ENCODE assay signal across 11 cellular contexts in genomic region chr1:202007703-202008489, GRCh38. TPM values are rescaled to one million over a fixed set of nuclear protein-coding genes. Genes with fewer than 3 reads are reported as not detected.
DNase-seq lines count a peak whose midpoint lies in the region; ATAC-seq and TF ChIP-seq lines count a peak whose summit lies in the region.
"Had no signal": no experiment of that assay in that cellular context is flagged by ENCODE, and none has a peak within 500 bp of the region (broad histone marks: within the 10 kb centered on the region; RNA-seq: fewer than 3 reads in every experiment).

No MANE protein-coding gene starts in this region.

- H3K27ac Mint-ChIP-seq in endodermal cell = peak overlapping the region; percentile 97

- H3K9ac ChIP-seq in endodermal cell (ENCODE audit: extremely low read depth, low read length, poor library complexity, severe bottlenecking) = no peak overlapping the region
- peak overlapping the region; percentile 40 for H3K9ac ChIP-seq in mucosa of stomach (ENCODE audit: low read length)

- no peak for TF ChIP-seq CTCF in endodermal cell (conservative IDR thresholded peaks at IDR 0.05)
- no peak for TF ChIP-seq CTCF in sigmoid colon (IDR thresholded peaks at IDR 0.05)

- H3K4me1 ChIP-seq in endodermal cell (ENCODE audit: control insufficient read depth, insufficient read depth, low read length) = peaks cover 17% of the 10 kb centered on the region
- peaks cover 22% of the 10 kb centered on the region for H3K4me1 ChIP-seq in mucosa of stomach (ENCODE audit: control insufficient read depth, insufficient read depth, low read length)
- peaks cover 0 to 4% (median 0%) of the 10 kb centered on the region in 4 donors for H3K4me1 ChIP-seq in sigmoid colon

- H3K4me3 ChIP-seq in endodermal cell (ENCODE audit: low read length) = peak overlapping the region; percentile 53
- H3K4me3 ChIP-seq in mucosa of stomach (ENCODE audit: low read length) = peak overlapping the region; percentile 24
- no peak overlapping the region for H3K4me3 ChIP-seq in sigmoid colon

- intact Hi-C loops in sigmoid colon (cut with DNase I) = no loop called here

- no peaks in the 10 kb centered on the region for H3K9me3 ChIP-seq in endodermal cell (ENCODE audit: control insufficient read depth, low read length)
- H3K9me3 ChIP-seq in mucosa of stomach (ENCODE audit: control insufficient read depth, low read length) = no peaks in the 10 kb centered on the region
- H3K9me3 ChIP-seq in sigmoid colon = no peaks in the 10 kb centered on the region

- peaks cover 44% of the 10 kb centered on the region for H3K4me1 Mint-ChIP-seq in endodermal cell

- no peak overlapping the region for H3K27ac ChIP-seq in endodermal cell (ENCODE audit: low read depth, low read length)
- peak overlapping the region in 1 of 4 donors; percentile 22 for H3K27ac ChIP-seq in sigmoid colon

- DNase-seq in DMS53 treated with DMSO at 0.1 percent for 48 hours (lab: John Stamatoyannopoulos, UW; ENCODE audit: unreplicated experiment) = peak; percentile 94
- peak; percentile 100 for DNase-seq in NCI-H226
- peak; percentile 93 for DNase-seq in endodermal cell
- DNase-seq in sigmoid colon = no peak
- DNase-seq in amygdala (lab: John Stamatoyannopoulos, UW) = no peak
- no peak for DNase-seq in NCI-H82 (lab: John Stamatoyannopoulos, UW)
- DNase-seq: NCI-H2081 treated with DMSO at 0.1 percent for 48 hours, nucleus accumbens had no signal

- H3K27me3 Mint-ChIP-seq in endodermal cell (ENCODE audit: insufficient read depth) = no peaks in the 10 kb centered on the region

- WGBS in endodermal cell (ENCODE audit: insufficient coverage in 1 of 2, insufficient read length in 1 of 2), 2 experiments = 55 to 85% methylated on average over 4 to 11 of the region's 12 CpGs
- WGBS in sigmoid colon, 2 donors = 14 to 65% methylated on average over 11 to 12 of the region's 12 CpGs

- no peaks in the 10 kb centered on the region for H3K9me3 Mint-ChIP-seq in endodermal cell

- TF ChIP-seq POLR2A in sigmoid colon (IDR thresholded peaks at IDR 0.05) = no peak

- peaks cover 33% of the 10 kb centered on the region for H3K36me3 Mint-ChIP-seq in endodermal cell (ENCODE audit: low read depth)

- H3K36me3 ChIP-seq in endodermal cell (ENCODE audit: control insufficient read depth, insufficient read depth, low read length) (peaks cover 32% of the 10 kb centered on the region), mucosa of stomach (ENCODE audit: control insufficient read depth, insufficient read depth, low read length) (peaks cover 38% of the 10 kb centered on the region), sigmoid colon (peaks cover 4 to 45% (median 21%) of the 10 kb centered on the region in 4 donors)

- ATAC-seq in GM19463 (IDR thresholded peaks at IDR 0.05; ENCODE audit: unreplicated experiment) = no peak
- ATAC-seq: activated CD4-positive, CD25-positive, alpha-beta regulatory T cell treated with anti-CD3 and anti-CD28 coated beads, Interleukin-2, amount 50 U/mL, for 24 hours had no signal

- H3K4me3 Mint-ChIP-seq in endodermal cell = peak overlapping the region; percentile 46

- TF ChIP-seq EP300 in sigmoid colon (IDR thresholded peaks at IDR 0.05) = no peak

- H3K27me3 ChIP-seq in endodermal cell (ENCODE audit: control insufficient read depth, insufficient read depth, low read length, poor library complexity, severe bottlenecking) (no peaks in the 10 kb centered on the region), mucosa of stomach (ENCODE audit: control insufficient read depth, insufficient read depth, low read length) (no peaks in the 10 kb centered on the region), sigmoid colon (no peaks in the 10 kb centered on the region)

RNA-seq across cellular contexts. Expression of gene ELF3, which starts 2.5 kb away (rescaled TPM):
- total RNA-seq in endodermal cell (10 to 100 TPM; 11.8 to 13.2 TPM), sigmoid colon (1 to 10 TPM in 1 of 4 donors, under 1 TPM in 3; 0.16 to 1.8 (median 0.41) TPM)
- polyA plus RNA-seq in endodermal cell (2013, experiment 1 of 2) = 2.4 TPM
- 2.5 TPM for polyA plus RNA-seq in endodermal cell (2013, experiment 2 of 2)
- polyA plus RNA-seq in sigmoid colon = 100 to 1,000 TPM; 560 to 665 (median 569) TPM

RNA-seq across cellular contexts. Expression of gene RNPEP, which starts 25.4 kb away (rescaled TPM):
- total RNA-seq in endodermal cell (10 to 100 TPM; 46.6 to 73.5 TPM), sigmoid colon (10 to 100 TPM; 23.9 to 38.5 (median 32.0) TPM)
- polyA plus RNA-seq in endodermal cell (2013, experiment 1 of 2) = 46.5 TPM
- polyA plus RNA-seq in endodermal cell (2013, experiment 2 of 2) = 49.5 TPM
- 10 to 100 TPM; 59.1 to 86.5 (median 81.7) TPM for polyA plus RNA-seq in sigmoid colon

RNA-seq across cellular contexts. Expression of gene TIMM17A, which starts 52.6 kb away (rescaled TPM):
- 10 to 100 TPM; 41.7 to 47.4 TPM for total RNA-seq in endodermal cell
- polyA plus RNA-seq in endodermal cell (2013, experiment 1 of 2) = 47.7 TPM
- 46.4 TPM for polyA plus RNA-seq in endodermal cell (2013, experiment 2 of 2)
- 10 to 100 TPM; 23.3 to 56.7 (median 38.4) TPM for total RNA-seq in sigmoid colon
- 10 to 100 TPM; 48.6 to 71.4 (median 57.7) TPM for polyA plus RNA-seq in sigmoid colon

Comparison
In these comparisons a context has a peak if more than half of its experiments do, and no peak if none do; other contexts are left out.
1. DNase-seq: peak in DMS53 treated with DMSO at 0.1 percent for 48 hours (single experiment), NCI-H226 (single experiment) and endodermal cell (single experiment); none in sigmoid colon (single experiment), amygdala (0 of 56) and NCI-H82 (single experiment).
2. H3K4me3 ChIP-seq: peak in endodermal cell (single experiment) and mucosa of stomach (single experiment); none in sigmoid colon (0 of 4).
3. RNA of gene ELF3, which starts 2.5 kb away (total RNA-seq): 11.8 to 13.2 TPM in endodermal cell; 0.16 to 1.8 TPM in sigmoid colon; every median in the first group is over 4 times any median in the second.